10 cellular contexts compared by ENCODE assay signal in the genomic region with DNA sequence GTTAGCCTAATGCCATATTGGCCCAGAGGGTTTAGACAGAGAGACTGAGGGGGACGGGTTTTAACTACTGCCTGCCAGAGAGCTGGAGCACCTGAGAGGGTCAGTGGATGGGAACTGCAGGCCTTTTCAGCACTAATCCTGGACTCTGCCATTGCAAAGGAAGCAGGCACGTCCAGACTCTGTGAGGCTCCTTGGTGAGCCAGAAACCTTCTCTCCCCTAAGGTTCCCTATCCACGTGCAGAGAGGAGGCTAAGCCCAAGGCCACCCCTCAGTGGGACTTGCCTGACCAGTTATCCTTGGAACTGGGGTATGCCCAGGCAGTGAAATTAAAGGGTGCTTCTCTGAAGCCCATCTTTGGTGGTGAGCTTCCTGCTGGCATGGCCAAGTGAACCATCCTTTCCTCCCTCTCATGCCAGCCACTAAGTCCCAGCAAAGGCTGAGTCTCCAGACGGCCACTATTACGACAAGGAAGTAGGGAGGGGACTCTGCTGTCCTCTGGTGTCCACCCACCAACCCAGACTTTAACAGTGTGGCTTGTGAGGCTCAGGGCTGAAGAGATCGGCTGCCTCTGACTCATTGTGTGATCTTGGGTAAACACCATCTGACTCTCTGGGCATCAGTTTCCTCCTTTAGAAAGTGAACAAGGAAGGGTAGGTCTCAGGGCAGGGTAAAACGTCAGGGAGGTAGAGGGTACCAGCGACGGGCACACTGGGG. TPM values are rescaled to one million over a fixed set of nuclear protein-coding genes. Genes with fewer than 3 reads are reported as not detected.
DNase-seq lines count a peak whose midpoint lies in the region; ATAC-seq, FAIRE-seq and TF ChIP-seq lines count a peak whose summit lies in the region.
"Had no signal": no experiment of that assay in that cellular context is flagged by ENCODE, and none has a peak within 500 bp of the region (broad histone marks: within the 10 kb centered on the region; RNA-seq: fewer than 3 reads in every experiment).

No MANE protein-coding gene starts in this region.

- no peak overlapping the region for H3K14ac ChIP-seq in mesenchymal stem cell (ENCODE audit: low read length in 2 of 2)

- peak; percentile 31 to 41; a peak in 2 of 5 replicates for TF ChIP-seq RAD21 in A549 (conservative IDR thresholded peaks at IDR 0.05 in 1 of 2, IDR thresholded peaks at IDR 0.05 in 1 of 2)

- H3K9me3 ChIP-seq in A549 (no peaks in the 10 kb centered on the region), mammary epithelial cell (replicated peaks; ENCODE audit: insufficient read depth, low read length) (no peaks in the 10 kb centered on the region), mesenchymal stem cell (ENCODE audit: control insufficient read depth, low read length) (no peaks in the 10 kb centered on the region)

- no peak overlapping the region for H3K4me3 Mint-ChIP-seq in activated CD8-positive, alpha-beta memory T cell treated with anti-CD3 and anti-CD28 coated beads, Interleukin-2, amount 10 ng/mL, durations not matched to agents 7 days and 5 days

- TF ChIP-seq CTCF in A549 (IDR thresholded peaks at IDR 0.05) (no peak), mammary epithelial cell (conservative IDR thresholded peaks at IDR 0.05 in 1 of 2, IDR thresholded peaks at IDR 0.05 in 1 of 2; ENCODE audit: extremely low read depth in 1 of 2, insufficient read depth in 1 of 2, low read depth in 1 of 2, low read length in 2 of 2) (peak in 1 of 2 donors; percentile 19)

- 13% methylated on average over 9 of the region's 9 CpGs for WGBS in A549 (ENCODE audit: missing lambda C conversion rate)
- WGBS in mammary epithelial cell (ENCODE audit: low coverage, missing lambda C conversion rate), result 80% methylated on average over 9 of the region's 9 CpGs
- WGBS in mesenchymal stem cell, result 49% methylated on average over 7 of the region's 9 CpGs

- no peak overlapping the region for H2BK5ac ChIP-seq in mesenchymal stem cell (ENCODE audit: low read depth, low read length, poor library complexity, severe bottlenecking)

- in situ Hi-C loops in mammary epithelial cell (cut with MboI; ENCODE audit: low sequenced_read_pairs in 2 of 2), result no loop called here

- H3K4me1 ChIP-seq in A549, result peaks cover 42% of the 10 kb centered on the region
- H3K4me1 ChIP-seq in mammary epithelial cell (ENCODE audit: insufficient read depth, low read length), result peaks cover 20% of the 10 kb centered on the region
- peaks cover 13% of the 10 kb centered on the region for H3K4me1 ChIP-seq in mesenchymal stem cell (ENCODE audit: control insufficient read depth, insufficient read depth, low read depth, low read length)

- no peaks in the 10 kb centered on the region for H3K36me3 Mint-ChIP-seq in activated CD8-positive, alpha-beta memory T cell treated with anti-CD3 and anti-CD28 coated beads, Interleukin-2, amount 10 ng/mL, durations not matched to agents 7 days and 5 days

- POLR2A ChIA-PET in A549 (lab: Yijun Ruan, JAX), result interaction anchor here (0.6 to 1.1 kb wide), 2 partner anchors 8 to 18 kb away, joined by 3 read pairs; no protein-coding TSS in a partner anchor

- H3K4me1 Mint-ChIP-seq in activated CD8-positive, alpha-beta memory T cell treated with anti-CD3 and anti-CD28 coated beads, Interleukin-2, amount 10 ng/mL, durations not matched to agents 7 days and 5 days, result no peaks in the 10 kb centered on the region

- peaks cover 1% of the 10 kb centered on the region for H3K79me1 ChIP-seq in mesenchymal stem cell (replicated peaks; ENCODE audit: low read length, poor library complexity, severe bottlenecking)

- H3K4ac ChIP-seq in mesenchymal stem cell (ENCODE audit: low read depth in 1 of 2, low read length in 2 of 2), result peak overlapping the region; percentile 31 to 82

- no peak for TF ChIP-seq EP300 in A549 (IDR thresholded peaks at IDR 0.05)

- H2BK15ac ChIP-seq in mesenchymal stem cell (ENCODE audit: low read depth, poor library complexity, severe bottlenecking), result no peak overlapping the region

- ATAC-seq in A549 (peak; percentile 57 to 61), HG02642 (IDR thresholded peaks at IDR 0.05; ENCODE audit: poor library complexity, unreplicated experiment) (no peak)
- no peak for ATAC-seq in activated CD8-positive, alpha-beta memory T cell treated with anti-CD3 and anti-CD28 coated beads, Interleukin-2, amount 10 ng/mL, durations not matched to agents 7 days and 5 days

- dilution Hi-C loops in mammary epithelial cell (cut with HindIII; ENCODE audit: low sequenced_read_pairs), result no loop called here

- DNase-seq in A549 (ENCODE audit: low read depth in 1 of 2, low spot score in 1 of 2) (peak; percentile 58 to 90), HPDE6-E6E7 (ENCODE audit: extremely low spot score) (peak; percentile 49), mammary epithelial cell (peak; percentile 42), mesenchymal stem cell (peak; percentile 89), hippocampal formation (lab: John Stamatoyannopoulos, UW) (no peak)
- DNase-seq in activated CD8-positive, alpha-beta memory T cell treated with anti-CD3 and anti-CD28 coated beads, Interleukin-2, amount 10 ng/mL, durations not matched to agents 7 days and 5 days, result no peak
- DNase-seq in effector CD4-positive, alpha-beta T cell, result no peak
- DNase-seq: GOT3, NCI-H2171 had no signal

- no peaks in the 10 kb centered on the region for H4K20me1 ChIP-seq in mammary epithelial cell (ENCODE audit: insufficient read depth, low read length)

- CTCF ChIA-PET in A549 (lab: Yijun Ruan, JAX), result interaction anchor here (1.5 to 5.1 kb wide), 7 partner anchors 8 to 329 kb away, joined by 4 to 29 read pairs (median 18); no protein-coding TSS in a partner anchor
- CTCF ChIA-PET in mammary epithelial cell (lab: Charles Lee; ENCODE audit: low non-redundant PET), result no interaction called here
- CTCF ChIA-PET in activated CD8-positive, alpha-beta memory T cell treated with anti-CD3 and anti-CD28 coated beads, Interleukin-2, amount 10 ng/mL, durations not matched to agents 7 days and 5 days (lab: Charles Lee), result interaction anchor here (1.0 kb wide), 1 partner anchor 29 kb away, joined by 4 read pairs; no protein-coding TSS in a partner anchor

- intact Hi-C loops in mammary epithelial cell (cut with micrococcal nuclease), result loop anchor here (10.0 kb wide), 1 partner anchor 188 kb away; no protein-coding TSS in a partner anchor

- H3K23ac ChIP-seq in mesenchymal stem cell (ENCODE audit: low read length in 2 of 2), result no peak overlapping the region

- no peak overlapping the region for H3K27ac Mint-ChIP-seq in activated CD8-positive, alpha-beta memory T cell treated with anti-CD3 and anti-CD28 coated beads, Interleukin-2, amount 10 ng/mL, durations not matched to agents 7 days and 5 days

- H3K27me3 ChIP-seq in mammary epithelial cell (ENCODE audit: insufficient read depth, low read length) (no peaks in the 10 kb centered on the region), mesenchymal stem cell (ENCODE audit: control insufficient read depth in 1 of 2, insufficient read depth in 1 of 2, low read length in 2 of 2) (no peaks in the 10 kb centered on the region)

- peak; percentile 87 for FAIRE-seq in A549 (lab: Jason Lieb, UNC)

- peak overlapping the region; percentile 8 for H2AK5ac ChIP-seq in mesenchymal stem cell (ENCODE audit: low read length, severe bottlenecking)

- peak overlapping the region; percentile 46 for H2BK120ac ChIP-seq in mesenchymal stem cell (ENCODE audit: low read depth, low read length)

- no TSS peak for BruUV-seq in mammary epithelial cell (replicated peaks; lab: Mats Ljungman, UMichigan)

- no peaks in the 10 kb centered on the region for H3K36me3 ChIP-seq in mammary epithelial cell (ENCODE audit: insufficient read depth, low read length)
- no peaks in the 10 kb centered on the region for H3K36me3 ChIP-seq in mesenchymal stem cell (ENCODE audit: control insufficient read depth in 1 of 2, insufficient read depth in 2 of 2, low read depth in 1 of 2, low read length in 2 of 2)

- peak overlapping the region; percentile 18 to 57 for H2BK12ac ChIP-seq in mesenchymal stem cell (ENCODE audit: low read length in 2 of 2)

- peak overlapping the region; percentile 74 for H4K8ac ChIP-seq in mesenchymal stem cell (ENCODE audit: low read length)

- peak overlapping the region; percentile 17 to 87 for H3K18ac ChIP-seq in mesenchymal stem cell (ENCODE audit: low read depth in 1 of 2, low read length in 2 of 2)

- H4K91ac ChIP-seq in mesenchymal stem cell (ENCODE audit: low read length), result peak overlapping the region; percentile 88

- H3K4me3 ChIP-seq in A549, result 0 out of 3 replicates have a peak overlapping the region, but pooled peaks have one; percentile 6
- no peak overlapping the region for H3K4me3 ChIP-seq in mammary epithelial cell (replicated peaks in 1 of 3; ENCODE audit: insufficient read depth in 1 of 3, low read depth in 2 of 3, low read length in 3 of 3)
- no peak overlapping the region for H3K4me3 ChIP-seq in mesenchymal stem cell (ENCODE audit: insufficient read depth in 1 of 2, low read depth in 1 of 2, low read length in 2 of 2)

- H3K79me2 ChIP-seq in mammary epithelial cell (ENCODE audit: insufficient read depth, low read length), result peaks cover 3% of the 10 kb centered on the region

- H3K4me2 ChIP-seq in A549 (peak overlapping the region; percentile 76), mammary epithelial cell (ENCODE audit: insufficient read depth, low read depth, low read length) (no peak overlapping the region), mesenchymal stem cell (ENCODE audit: low read length, poor library complexity, severe bottlenecking) (no peak overlapping the region)

- H3K9me3 Mint-ChIP-seq in activated CD8-positive, alpha-beta memory T cell treated with anti-CD3 and anti-CD28 coated beads, Interleukin-2, amount 10 ng/mL, durations not matched to agents 7 days and 5 days (ENCODE audit: low read depth), result no peaks in the 10 kb centered on the region

- H3K27me3 Mint-ChIP-seq in activated CD8-positive, alpha-beta memory T cell treated with anti-CD3 and anti-CD28 coated beads, Interleukin-2, amount 10 ng/mL, durations not matched to agents 7 days and 5 days, result peaks cover 67% of the 10 kb centered on the region

- TF ChIP-seq POLR2A in A549 (IDR thresholded peaks at IDR 0.05; ENCODE audit: low read length), result peak; percentile 52; the same call in 1 of the 2 replicates

- no peak overlapping the region for H3K9ac ChIP-seq in mammary epithelial cell (ENCODE audit: insufficient read depth, low read length)
- H3K9ac ChIP-seq in mesenchymal stem cell (ENCODE audit: low read length), result peak overlapping the region; percentile 81

- no peak overlapping the region for H2AFZ ChIP-seq in mammary epithelial cell (ENCODE audit: low read depth, low read length)
- H2AFZ ChIP-seq in mesenchymal stem cell (ENCODE audit: low read depth, low read length), result no peak overlapping the region

- H3K27ac ChIP-seq in A549 (peak overlapping the region; percentile 98 to 99), mammary epithelial cell (ENCODE audit: insufficient read depth, low read depth, low read length) (no peak overlapping the region), mesenchymal stem cell (ENCODE audit: low read length, poor library complexity, severe bottlenecking) (peak overlapping the region; percentile 18)

RNA-seq across cellular contexts. Expression of a gene that starts 3.9 kb away (rescaled TPM):
- polyA plus RNA-seq in A549 (2011; rRNA removed), result 350 and 419 TPM in 2 replicates
- 231 and 238 TPM in 2 replicates for polyA plus RNA-seq in A549 (2012; cell fraction: cytosol; rRNA removed)
- polyA plus RNA-seq in A549 (2012; cell fraction: nucleus; rRNA removed), result 1,019 and 1,045 TPM in 2 replicates
- 184 to 219 TPM (median 218 TPM) in 3 replicates for polyA plus RNA-seq in A549 (2017; fragmentation: RNase III; extraction: RNeasy Plus Mini Kit Qiagen cat#74134 plus additional on column Dnase treatment)
- polyA minus RNA-seq in A549 (2011; rRNA and poly(A)+ RNA removed), result 288 and 355 TPM in 2 replicates
- 1 to 10 TPM; 2.8 to 7.2 TPM for total RNA-seq in mammary epithelial cell
- 16.1 TPM for polyA plus RNA-seq in mammary epithelial cell
- polyA minus RNA-seq in mammary epithelial cell, result 24.1 TPM
- 93.7 TPM for polyA plus RNA-seq in mesenchymal stem cell (2013, experiment 1 of 2)
- polyA plus RNA-seq in mesenchymal stem cell (2013, experiment 2 of 2), result 85.6 TPM
- total RNA-seq in activated CD8-positive, alpha-beta memory T cell treated with anti-CD3 and anti-CD28 coated beads, Interleukin-2, amount 10 ng/mL, durations not matched to agents 7 days and 5 days, result not detected

Comparison
In these comparisons a context has a peak if more than half of its experiments do, and no peak if none do; other contexts are left out.
1. ATAC-seq: peak in A549 (2 of 2); none in HG02642 (single experiment) and activated CD8-positive, alpha-beta memory T cell treated with anti-CD3 and anti-CD28 coated beads, Interleukin-2, amount 10 ng/mL, durations not matched to agents 7 days and 5 days (single experiment).
2. DNase-seq: peak in A549 (2 of 2), HPDE6-E6E7 (single experiment), mammary epithelial cell (single experiment) and mesenchymal stem cell (single experiment); none in hippocampal formation (0 of 2), activated CD8-positive, alpha-beta memory T cell treated with anti-CD3 and anti-CD28 coated beads, Interleukin-2, amount 10 ng/mL, durations not matched to agents 7 days and 5 days (single experiment) and effector CD4-positive, alpha-beta T cell (single experiment).